In the genomic region with DNA sequence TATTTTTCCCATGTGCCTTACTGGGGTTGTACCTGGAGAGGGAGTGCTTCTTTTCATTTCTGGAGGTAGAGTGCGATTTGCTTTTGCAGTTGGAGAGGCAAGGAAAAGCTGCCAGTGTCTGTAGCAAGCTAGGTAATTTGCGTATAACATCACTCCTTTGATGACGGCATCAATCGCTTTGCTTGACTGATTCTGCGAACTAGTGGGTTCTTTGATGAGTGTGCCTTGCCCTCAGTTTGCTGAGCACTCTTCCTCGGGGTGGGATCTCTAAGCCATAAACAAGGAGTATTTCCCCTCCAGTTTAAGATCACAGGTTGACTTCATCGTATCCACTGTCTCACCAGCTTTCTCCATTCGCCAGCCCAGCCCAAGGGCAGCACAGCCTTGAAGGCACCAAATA, we compare ENCODE assay signal across 12 cellular contexts.
"Had no signal": no experiment of that assay in that cellular context is flagged by ENCODE, and none has a peak within 500 bp of the region (broad histone marks: within the 10 kb centered on the region; RNA-seq: fewer than 3 reads in every experiment).

No MANE protein-coding gene starts in this region.

- H3K27me3 ChIP-seq: ascending aorta had no signal

- DNase-seq: activated B cell treated with CpG ODN at 0.5 μM for 24 hours; activated CD4-positive, alpha-beta T cell treated with anti-CD3 and anti-CD28 coated beads, Interleukin-2, amount 50 U/mL, for 1 hour; effector memory CD4-positive, alpha-beta T cell; foreskin melanocyte; immature natural killer cell; nucleus accumbens; posterior cingulate gyrus; T-helper 2 cell had no signal

- H3K36me3 ChIP-seq: ascending aorta, thoracic aorta had no signal

- H3K36me3 Mint-ChIP-seq: immature natural killer cell; natural killer cell treated with Interleukin-12 subunit alpha and Interleukin-12 subunit beta and Interleukin-15 and Interleukin-18, amount 100 ng/mL, for 72 hours had no signal

- H3K4me3 ChIP-seq: ascending aorta, thoracic aorta had no signal

- H3K4me3 Mint-ChIP-seq: dendritic cell treated with granulocyte-macrophage colony-stimulating factor and Interleukin-4, amounts not matched to agents 40 ng/mL and 50 ng/mL, for 4 days; immature natural killer cell; natural killer cell treated with Interleukin-12 subunit alpha and Interleukin-12 subunit beta and Interleukin-15 and Interleukin-18, amount 100 ng/mL, for 72 hours had no signal

- H3K27me3 Mint-ChIP-seq: activated B cell treated with CpG ODN at 0.5 μM for 24 hours; dendritic cell treated with granulocyte-macrophage colony-stimulating factor and Interleukin-4, amounts not matched to agents 40 ng/mL and 50 ng/mL, for 4 days had no signal

- H3K9me3 ChIP-seq: ascending aorta, thoracic aorta had no signal

- H3K27ac ChIP-seq: ascending aorta, thoracic aorta had no signal

- H3K27ac Mint-ChIP-seq: dendritic cell treated with granulocyte-macrophage colony-stimulating factor and Interleukin-4, amounts not matched to agents 40 ng/mL and 50 ng/mL, for 4 days; immature natural killer cell had no signal

- H3K9me3 Mint-ChIP-seq: activated B cell treated with CpG ODN at 0.5 μM for 24 hours; dendritic cell treated with granulocyte-macrophage colony-stimulating factor and Interleukin-4, amounts not matched to agents 40 ng/mL and 50 ng/mL, for 4 days; natural killer cell treated with Interleukin-12 subunit alpha and Interleukin-12 subunit beta and Interleukin-15 and Interleukin-18, amount 100 ng/mL, for 72 hours had no signal
